1 cellular context compared by ENCODE assay signal in genomic region chr3:120636790-120637401, GRCh38.
TF ChIP-seq lines count a peak whose summit lies in the region.

No MANE protein-coding gene starts in this region.

TF ChIP-seq in HepG2, 621 proteins besides CTCF, POLR2A, EP300 and RAD21 (continued from another document):
- TF ChIP-seq SNAPC4 (CRISPR knock-in tag; IDR thresholded peaks at IDR 0.05) (no peak), MYNN (CRISPR knock-in tag; IDR thresholded peaks at IDR 0.05; ENCODE audit: low read depth) (no peak), KDM3A (CRISPR knock-in tag; IDR thresholded peaks at IDR 0.05; ENCODE audit: low read depth) (no peak), TCF7L2 (IDR thresholded peaks at IDR 0.05; ENCODE audit: low read depth, low read length) (no peak), IRF9 (CRISPR knock-in tag; IDR thresholded peaks at IDR 0.05; ENCODE audit: borderline replicate concordance) (no peak), ZNF362 (CRISPR knock-in tag; IDR thresholded peaks at IDR 0.05; ENCODE audit: borderline replicate concordance) (no peak), ZNF570 (CRISPR knock-in tag; IDR thresholded peaks at IDR 0.05; ENCODE audit: borderline replicate concordance) (no peak)
